Comparison of ENCODE assay signal across 20 cellular contexts in the genomic region with DNA sequence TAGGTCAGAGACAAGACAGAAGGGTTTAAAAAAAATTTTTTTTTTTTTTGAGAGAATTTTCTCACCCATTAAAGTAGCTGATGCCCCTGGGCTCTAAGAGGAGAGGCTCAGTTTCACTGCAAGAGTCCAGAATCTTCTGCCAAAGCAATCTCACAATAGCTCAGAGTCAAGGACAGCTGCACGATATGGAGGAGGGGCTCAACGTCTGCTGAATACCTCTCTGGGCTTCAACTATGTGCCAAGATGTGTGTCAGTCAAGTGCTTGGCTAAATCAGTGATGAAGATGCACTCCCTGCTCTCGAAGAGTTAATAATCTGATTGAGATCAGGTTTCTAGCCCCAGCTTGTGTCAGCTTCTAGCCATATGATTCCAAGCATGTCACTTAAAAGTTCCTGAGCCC. TPM values are rescaled to one million over a fixed set of nuclear protein-coding genes. Genes with fewer than 3 reads are reported as not detected.
A peak's percentile ranks its signal among the peaks of the same experiment; 100 is the strongest.
DNase-seq lines count a peak whose midpoint lies in the region; ATAC-seq and TF ChIP-seq lines count a peak whose summit lies in the region.
"Had no signal": no experiment of that assay in that cellular context is flagged by ENCODE, and none has a peak within 500 bp of the region (broad histone marks: within the 10 kb centered on the region; RNA-seq: fewer than 3 reads in every experiment).

No MANE protein-coding gene starts in this region.

- peaks cover 54% of the 10 kb centered on the region for H3K4me1 ChIP-seq in CD8-positive, alpha-beta memory T cell (ENCODE audit: insufficient read depth, low read length)
- H3K4me1 ChIP-seq in psoas muscle: peaks cover 27% of the 10 kb centered on the region

- H3K27ac ChIP-seq in CD8-positive, alpha-beta memory T cell (ENCODE audit: low read depth, low read length): no peak overlapping the region
- H3K27ac ChIP-seq in psoas muscle: peak overlapping the region; percentile 30
- H3K27ac ChIP-seq: BLaER1 treated with 17β-estradiol and CSF1 and Interleukin-3, amounts not matched to agents 10 nM and 100 nM; GM23248; HL-60 had no signal

- H3K27ac Mint-ChIP-seq in CD8-positive, alpha-beta memory T cell: peak overlapping the region in 6 of 8 donors; percentile 12 to 83 (median 52)
- H3K27ac Mint-ChIP-seq in immature natural killer cell: peak overlapping the region; percentile 34 to 86 (median 66)
- H3K27ac Mint-ChIP-seq: B cell, HFFc6 had no signal

- ATAC-seq in psoas muscle: peak; percentile 73 to 92 (median 80)
- ATAC-seq: GM12878, K562 had no signal

- no peak overlapping the region for H3K4me3 ChIP-seq in CD8-positive, alpha-beta memory T cell (ENCODE audit: low read length)
- H3K4me3 ChIP-seq in psoas muscle: no peak overlapping the region
- H3K4me3 ChIP-seq: BLaER1 treated with 17β-estradiol and CSF1 and Interleukin-3, amounts not matched to agents 10 nM and 100 nM; GM12878; GM23248; K562 had no signal

- H3K4me1 Mint-ChIP-seq in CD8-positive, alpha-beta memory T cell: peaks cover 83 to 94% (median 92%) of the 10 kb centered on the region in 3 donors
- H3K4me1 Mint-ChIP-seq in immature natural killer cell: peaks cover 84 to 94% of the 10 kb centered on the region in 2 donors

- intact Hi-C loops in psoas muscle (cut with DNase I): no loop called here

- WGBS in psoas muscle, 3 donors: 16 to 25% (median 24%) methylated on average over 3 of the region's 3 CpGs

- no peaks in the 10 kb centered on the region for H3K9me3 Mint-ChIP-seq in CD8-positive, alpha-beta memory T cell
- no peaks in the 10 kb centered on the region for H3K9me3 Mint-ChIP-seq in immature natural killer cell
- H3K9me3 Mint-ChIP-seq: HFFc6 had no signal

- no peaks in the 10 kb centered on the region for H3K9me3 ChIP-seq in CD8-positive, alpha-beta memory T cell (ENCODE audit: low read length)
- no peaks in the 10 kb centered on the region for H3K9me3 ChIP-seq in psoas muscle

- H3K4me3 Mint-ChIP-seq in CD8-positive, alpha-beta memory T cell: peak overlapping the region in 4 of 7 donors; percentile 9 to 78 (median 35)
- H3K4me3 Mint-ChIP-seq in immature natural killer cell: peak overlapping the region in 3 of 5 donors; percentile 34 to 47 (median 39)
- H3K4me3 Mint-ChIP-seq: HFFc6 had no signal

- peak; percentile 45 for DNase-seq in NCI-H2171 treated with DMSO at 0.1 percent for 48 hours (lab: John Stamatoyannopoulos, UW)
- no peak for DNase-seq in NCI-H2171 (lab: John Stamatoyannopoulos, UW)
- DNase-seq in CD8-positive, alpha-beta memory T cell: no peak
- DNase-seq in immature natural killer cell: no peak
- DNase-seq in psoas muscle: no peak
- no peak for DNase-seq in GF-D8 (lab: John Stamatoyannopoulos, UW)
- DNase-seq in KBM-7: no peak
- no peak for DNase-seq in AG20443 (ENCODE audit: low spot score)
- DNase-seq: 8988T, DMS153, DMS79, GM23248, HCEC 1CT, HFFc6, IMR-90 had no signal

- TF ChIP-seq CTCF in psoas muscle (IDR thresholded peaks at IDR 0.05): no peak

- no peaks in the 10 kb centered on the region for H3K27me3 Mint-ChIP-seq in CD8-positive, alpha-beta memory T cell
- no peaks in the 10 kb centered on the region for H3K27me3 Mint-ChIP-seq in immature natural killer cell (ENCODE audit: low read depth in 3 of 3)
- H3K27me3 Mint-ChIP-seq: B cell had no signal

- no peaks in the 10 kb centered on the region for H3K27me3 ChIP-seq in CD8-positive, alpha-beta memory T cell (ENCODE audit: insufficient read depth, low read length, poor library complexity, severe bottlenecking)
- H3K27me3 ChIP-seq in psoas muscle (ENCODE audit: insufficient read depth in 3 of 3, low read length in 2 of 3): no peaks in the 10 kb centered on the region
- H3K27me3 ChIP-seq: BLaER1 treated with 17β-estradiol and CSF1 and Interleukin-3, amounts not matched to agents 10 nM and 100 nM had no signal

- POLR2A ChIA-PET in CD8-positive, alpha-beta memory T cell (lab: Charles Lee): interaction anchor here (0.5 to 0.9 kb wide), 3 partner anchors 42 to 88 kb away, joined by 3 read pairs; no protein-coding TSS in a partner anchor

- CTCF ChIA-PET in CD8-positive, alpha-beta memory T cell (lab: Charles Lee): interaction anchor here (1.1 to 1.6 kb wide), 2 partner anchors 45 to 238 kb away, joined by 3 to 4 read pairs; no protein-coding TSS in a partner anchor

- in situ Hi-C loops in KBM-7 (cut with MboI; ENCODE audit: low pct_unique_long_range_greater_than_20kb, low sequenced_read_pairs): no loop called here

- peaks cover 3 to 17% (median 4%) of the 10 kb centered on the region in 3 donors for H3K36me3 Mint-ChIP-seq in CD8-positive, alpha-beta memory T cell
- H3K36me3 Mint-ChIP-seq in immature natural killer cell: no peaks in the 10 kb centered on the region

- no peaks in the 10 kb centered on the region for H3K36me3 ChIP-seq in CD8-positive, alpha-beta memory T cell (ENCODE audit: insufficient read depth, low read length)
- no peaks in the 10 kb centered on the region for H3K36me3 ChIP-seq in psoas muscle (ENCODE audit: insufficient read depth in 1 of 2, low read depth in 1 of 2)

RNA-seq across cellular contexts. Expression of gene KLF12, which starts 46.9 kb away (rescaled TPM):
- total RNA-seq in CD8-positive, alpha-beta memory T cell: 10 to 100 TPM; 28.6 to 29.1 TPM
- polyA plus RNA-seq in CD8-positive, alpha-beta memory T cell: 33.6 TPM
- polyA plus RNA-seq in immature natural killer cell (10 to 100 TPM; 19.6 to 28.1 (median 21.4) TPM), psoas muscle (1 to 10 TPM in 2 of 3 donors, under 1 TPM in 1; 0.55 to 2.1 (median 1.7) TPM)
- 10 to 100 TPM in 1 of 4 donors, 1 to 10 TPM in 3; 8.0 to 12.4 (median 8.6) TPM for total RNA-seq in psoas muscle

Comparison
In these comparisons a context has a peak if more than half of its experiments do, and no peak if none do; other contexts are left out.
1. RNA of gene KLF12, which starts 46.9 kb away (polyA plus RNA-seq): 33.6 TPM in CD8-positive, alpha-beta memory T cell (single experiment) and 19.6 to 28.1 TPM in immature natural killer cell; 0.55 to 2.1 TPM in psoas muscle; every median in the first group is over 4 times any median in the second.